Comparison of ENCODE assay signal across 31 cellular contexts in genomic region chr5:169445191-169445590, GRCh38.
"Had no signal": no experiment of that assay in that cellular context is flagged by ENCODE, and none has a peak within 500 bp of the region (broad histone marks: within the 10 kb centered on the region; RNA-seq: fewer than 3 reads in every experiment).

No MANE protein-coding gene starts in this region.

- FAIRE-seq: endometrium, endothelial cell of umbilical vein had no signal

- H3K4me1 ChIP-seq: ascending aorta, breast epithelium, colonic mucosa, foreskin keratinocyte, gastrocnemius medialis had no signal

- H3K36me3 Mint-ChIP-seq: activated naive CD4-positive, alpha-beta T cell treated with anti-CD3 and anti-CD28 coated beads, Interleukin-2, amount 50 U/mL, for 24 hours; activated naive CD8-positive, alpha-beta T cell treated with anti-CD3 and anti-CD28 coated beads, Interleukin-2, amount 10 ng/mL, durations not matched to agents 7 days and 5 days; brain; WTC11 had no signal

- H3K9me3 ChIP-seq: ascending aorta, breast epithelium, colonic mucosa, esophagus squamous epithelium, gastrocnemius medialis, heart left ventricle had no signal

- H3K4me1 Mint-ChIP-seq: activated CD4-positive, alpha-beta memory T cell treated with anti-CD3 and anti-CD28 coated beads, Interleukin-2, amount 10 ng/mL, durations not matched to agents 7 days and 5 days; activated CD4-positive, alpha-beta T cell treated with anti-CD3 and anti-CD28 coated beads, Interleukin-2, amount 10 ng/mL, durations not matched to agents 7 days and 5 days; activated naive CD4-positive, alpha-beta T cell treated with anti-CD3 and anti-CD28 coated beads, Interleukin-2, amount 50 U/mL, for 24 hours; activated naive CD8-positive, alpha-beta T cell treated with anti-CD3 and anti-CD28 coated beads, Interleukin-2, amount 10 ng/mL, durations not matched to agents 7 days and 5 days; brain; WTC11 had no signal

- H3K9me3 Mint-ChIP-seq: activated CD4-positive, alpha-beta memory T cell treated with anti-CD3 and anti-CD28 coated beads, Interleukin-2, amount 10 ng/mL, durations not matched to agents 7 days and 5 days; activated CD4-positive, alpha-beta T cell treated with anti-CD3 and anti-CD28 coated beads, Interleukin-2, amount 10 ng/mL, durations not matched to agents 7 days and 5 days; activated naive CD4-positive, alpha-beta T cell treated with anti-CD3 and anti-CD28 coated beads for 36 hours; activated naive CD4-positive, alpha-beta T cell treated with anti-CD3 and anti-CD28 coated beads, Interleukin-2, amount 50 U/mL, for 24 hours; activated naive CD8-positive, alpha-beta T cell treated with anti-CD3 and anti-CD28 coated beads, Interleukin-2, amount 10 ng/mL, durations not matched to agents 7 days and 5 days; activated T-helper 1 cell treated with anti-CD3 and anti-CD28 coated beads, Interleukin-12 subunit alpha, Interleukin-12 subunit beta, Interleukin-2, Interleukin-4 antibody, amounts not matched to agents 30 ng/mL and 10 ng/mL and 1 ng/mL, durations not matched to agents 14 hours and 24 hours and 36 hours; activated T-helper 2 cell treated with anti-CD3 and anti-CD28 coated beads, Interferon-gamma antibody, Interleukin-2, Interleukin-4, amounts not matched to agents 10 μg/mL and 5 μg/mL and 100 μg/mL, durations not matched to agents 14 hours and 24 hours and 36 hours; brain; WTC11 had no signal

- H3K4me3 ChIP-seq: ascending aorta, breast epithelium, cardiac muscle cell, colonic mucosa, esophagus squamous epithelium, gastrocnemius medialis, heart left ventricle had no signal

- H3K4me3 Mint-ChIP-seq: activated CD4-positive, alpha-beta memory T cell treated with anti-CD3 and anti-CD28 coated beads, Interleukin-2, amount 10 ng/mL, durations not matched to agents 7 days and 5 days; activated CD4-positive, alpha-beta T cell treated with anti-CD3 and anti-CD28 coated beads, Interleukin-2, amount 10 ng/mL, durations not matched to agents 7 days and 5 days; activated naive CD4-positive, alpha-beta T cell treated with anti-CD3 and anti-CD28 coated beads for 36 hours; activated naive CD4-positive, alpha-beta T cell treated with anti-CD3 and anti-CD28 coated beads, Interleukin-2, amount 50 U/mL, for 24 hours; activated naive CD8-positive, alpha-beta T cell treated with anti-CD3 and anti-CD28 coated beads, Interleukin-2, amount 10 ng/mL, durations not matched to agents 7 days and 5 days; activated T-helper 1 cell treated with anti-CD3 and anti-CD28 coated beads, Interleukin-12 subunit alpha, Interleukin-12 subunit beta, Interleukin-2, Interleukin-4 antibody, amounts not matched to agents 30 ng/mL and 10 ng/mL and 1 ng/mL, durations not matched to agents 14 hours and 24 hours and 36 hours; brain; WTC11 had no signal

- H3K27ac Mint-ChIP-seq: activated CD4-positive, alpha-beta memory T cell treated with anti-CD3 and anti-CD28 coated beads, Interleukin-2, amount 10 ng/mL, durations not matched to agents 7 days and 5 days; activated CD4-positive, alpha-beta T cell treated with anti-CD3 and anti-CD28 coated beads, Interleukin-2, amount 10 ng/mL, durations not matched to agents 7 days and 5 days; activated naive CD4-positive, alpha-beta T cell treated with anti-CD3 and anti-CD28 coated beads for 36 hours; activated naive CD4-positive, alpha-beta T cell treated with anti-CD3 and anti-CD28 coated beads, Interleukin-2, amount 50 U/mL, for 24 hours; activated naive CD8-positive, alpha-beta T cell treated with anti-CD3 and anti-CD28 coated beads, Interleukin-2, amount 10 ng/mL, durations not matched to agents 7 days and 5 days; activated T-helper 1 cell treated with anti-CD3 and anti-CD28 coated beads, Interleukin-12 subunit alpha, Interleukin-12 subunit beta, Interleukin-2, Interleukin-4 antibody, amounts not matched to agents 30 ng/mL and 10 ng/mL and 1 ng/mL, durations not matched to agents 14 hours and 24 hours and 36 hours; activated T-helper 2 cell treated with anti-CD3 and anti-CD28 coated beads, Interferon-gamma antibody, Interleukin-2, Interleukin-4, amounts not matched to agents 10 μg/mL and 5 μg/mL and 100 μg/mL, durations not matched to agents 14 hours and 24 hours and 36 hours; brain; WTC11 had no signal

- H3K27me3 ChIP-seq: ascending aorta, breast epithelium, colonic mucosa, esophagus squamous epithelium, gastrocnemius medialis, heart left ventricle had no signal

- DNase-seq: activated CD4-positive, alpha-beta memory T cell treated with anti-CD3 and anti-CD28 coated beads, Interleukin-2, amount 10 ng/mL, durations not matched to agents 7 days and 5 days; activated CD4-positive, alpha-beta T cell treated with anti-CD3 and anti-CD28 coated beads for 1 hour; activated CD4-positive, alpha-beta T cell treated with anti-CD3 and anti-CD28 coated beads for 4 hours; activated CD4-positive, alpha-beta T cell treated with anti-CD3 and anti-CD28 coated beads, Interleukin-2, amount 10 ng/mL, durations not matched to agents 7 days and 5 days; activated CD4-positive, alpha-beta T cell treated with anti-CD3 and anti-CD28 coated beads, Interleukin-2, amount 50 U/mL, for 4 hours; activated effector memory CD4-positive, alpha-beta T cell treated with anti-CD3 and anti-CD28 coated beads, Interleukin-2, amount 50 U/mL, for 16 hours; activated naive CD4-positive, alpha-beta T cell treated with anti-CD3 and anti-CD28 coated beads for 36 hours; activated naive CD8-positive, alpha-beta T cell treated with anti-CD3 and anti-CD28 coated beads, Interleukin-2, amount 10 ng/mL, durations not matched to agents 7 days and 5 days; activated T-cell treated with anti-CD3 and anti-CD28 coated beads, Interleukin-2, amount 50 U/mL, for 48 hours; central memory CD4-positive, alpha-beta T cell; cerebellar nuclear complex; colonic mucosa; effector CD8-positive, alpha-beta T cell; esophagus squamous epithelium; foreskin keratinocyte; gastrocnemius medialis; glutamatergic neuron; heart left ventricle; T-helper 2 cell had no signal

- H3K27ac ChIP-seq: ascending aorta, breast epithelium, cardiac muscle cell, colonic mucosa, epithelial cell of prostate, esophagus squamous epithelium, foreskin keratinocyte, gastrocnemius medialis, heart left ventricle, VCaP had no signal

- H3K36me3 ChIP-seq: ascending aorta, breast epithelium, cardiac muscle cell, colonic mucosa, esophagus squamous epithelium, gastrocnemius medialis, heart left ventricle had no signal
